Comparison of ENCODE assay signal across 33 cellular contexts in genomic region chr14:81055971-81056370, GRCh38.
"Had no signal": no experiment of that assay in that cellular context is flagged by ENCODE, and none has a peak within 500 bp of the region (broad histone marks: within the 10 kb centered on the region; RNA-seq: fewer than 3 reads in every experiment).

No MANE protein-coding gene starts in this region.

- FAIRE-seq: astrocyte, bronchial epithelial cell had no signal

- H3K27ac ChIP-seq: adrenal gland, ascending aorta, body of pancreas, brain microvascular endothelial cell, breast epithelium, cardiac muscle cell had no signal

- DNase-seq: activated effector memory CD4-positive, alpha-beta T cell treated with anti-CD3 and anti-CD28 coated beads, Interleukin-2, amount 50 U/mL, for 16 hours; activated effector memory CD4-positive, alpha-beta T cell treated with Interleukin-2 at 50 U/mL for 16 hours; activated gamma-delta T cell; activated gamma-delta T cell treated with Interleukin-2 at 50 U/mL for 16 hours; activated naive CD4-positive, alpha-beta T cell; activated naive CD4-positive, alpha-beta T cell treated with anti-CD3 and anti-CD28 coated beads for 36 hours; activated naive CD4-positive, alpha-beta T cell treated with anti-CD3 and anti-CD28 coated beads, Interleukin-2, amount 10 ng/mL, durations not matched to agents 7 days and 5 days; activated naive CD4-positive, alpha-beta T cell treated with anti-CD3 and anti-CD28 coated beads, Interleukin-2, amount 50 U/mL, for 16 hours; activated naive CD4-positive, alpha-beta T cell treated with Interleukin-2 at 50 U/mL for 16 hours; activated naive CD8-positive, alpha-beta T cell treated with anti-CD3 and anti-CD28 coated beads for 36 hours; activated naive CD8-positive, alpha-beta T cell treated with anti-CD3 and anti-CD28 coated beads, Interleukin-2, amount 10 ng/mL, durations not matched to agents 7 days and 5 days; activated naive CD8-positive, alpha-beta T cell treated with anti-CD3 and anti-CD28 coated beads, Interleukin-2, amount 50 U/mL, for 24 hours; activated T-cell treated with anti-CD3 and anti-CD28 coated beads, Interleukin-2, amount 50 U/mL, for 24 hours; activated T-cell treated with anti-CD3 and anti-CD28 coated beads, Interleukin-2, amount 50 U/mL, for 4 hours; activated T-cell treated with anti-CD3 and anti-CD28 coated beads, Interleukin-2, amount 50 U/mL, for 48 hours; activated T-cell treated with anti-CD3 and anti-CD28 coated beads, Interleukin-2, amount 50 U/mL, for 72 hours; adrenal gland; amniotic stem cell; amygdala; anterior cingulate cortex; aorta; body of pancreas; brain microvascular endothelial cell; caudate nucleus; central memory CD4-positive, alpha-beta T cell; cerebellar nuclear complex had no signal

- ATAC-seq: activated naive CD4-positive, alpha-beta T cell treated with anti-CD3 and anti-CD28 coated beads, Interleukin-2, amount 50 U/mL, for 72 hours; activated naive CD8-positive, alpha-beta T cell treated with anti-CD3 and anti-CD28 coated beads, Interleukin-2, amount 50 U/mL, for 24 hours; activated T-cell treated with anti-CD3 and anti-CD28 coated beads, Interleukin-2, amount 50 U/mL, for 4 hours; activated T-cell treated with anti-CD3 and anti-CD28 coated beads, Interleukin-2, amount 50 U/mL, for 72 hours; activated T-helper 17 cell treated with anti-CD3 and anti-CD28 coated beads, Interleukin-2, amount 50 U/mL, for 72 hours; body of pancreas had no signal

- H3K36me3 ChIP-seq: adrenal gland, ascending aorta, brain microvascular endothelial cell, breast epithelium, cardiac muscle cell had no signal

- H3K4me3 ChIP-seq: adrenal gland, ascending aorta, body of pancreas, breast epithelium, cardiac muscle cell had no signal

- H3K4me1 ChIP-seq: adrenal gland, ascending aorta, body of pancreas, breast epithelium had no signal

- H3K27me3 ChIP-seq: adrenal gland, ascending aorta, body of pancreas, brain microvascular endothelial cell, breast epithelium, cardiac muscle cell had no signal

- H3K9me3 ChIP-seq: adrenal gland, ascending aorta had no signal
